Comparison of ENCODE assay signal across 1 cellular context in genomic region chr11:94153320-94153719, GRCh38.
TF ChIP-seq lines count a peak whose summit lies in the region.

No MANE protein-coding gene starts in this region.

TF ChIP-seq in HepG2, 621 proteins besides CTCF, POLR2A, EP300 and RAD21 (continued from another document and continues in another):
- TF ChIP-seq PRDM4 (CRISPR knock-in tag; IDR thresholded peaks at IDR 0.05; ENCODE audit: borderline replicate concordance): no peak
- TF ChIP-seq DR1 (CRISPR knock-in tag; IDR thresholded peaks at IDR 0.05): no peak
- no peak for TF ChIP-seq ZNF646 (CRISPR knock-in tag; IDR thresholded peaks at IDR 0.05)
- TF ChIP-seq RXRB (CRISPR knock-in tag; IDR thresholded peaks at IDR 0.05; ENCODE audit: borderline replicate concordance): peak; percentile 33; the same call in 1 of the 2 replicates
- TF ChIP-seq NPAS2 (CRISPR knock-in tag; IDR thresholded peaks at IDR 0.05; ENCODE audit: borderline replicate concordance): no peak
- TF ChIP-seq RFX5 (IDR thresholded peaks at IDR 0.05; ENCODE audit: low read depth, low read length): no peak
- TF ChIP-seq IKZF1 (IDR thresholded peaks at IDR 0.05): no peak
- no peak for TF ChIP-seq ZNF564 (CRISPR knock-in tag; IDR thresholded peaks at IDR 0.05)
- TF ChIP-seq ATF5 (CRISPR knock-in tag; IDR thresholded peaks at IDR 0.05; ENCODE audit: low read depth): no peak
- peak; percentile 12 for TF ChIP-seq TEAD3 (CRISPR knock-in tag; optimal IDR thresholded peaks at IDR 0.05; ENCODE audit: borderline replicate concordance)
- TF ChIP-seq RELA (CRISPR knock-in tag; IDR thresholded peaks at IDR 0.05): no peak
- no peak for TF ChIP-seq ZNF441 (CRISPR knock-in tag; IDR thresholded peaks at IDR 0.05; ENCODE audit: borderline replicate concordance)
- no peak for TF ChIP-seq TRAFD1 (CRISPR knock-in tag; IDR thresholded peaks at IDR 0.05; ENCODE audit: borderline replicate concordance)
- TF ChIP-seq DBP (CRISPR knock-in tag; IDR thresholded peaks at IDR 0.05; ENCODE audit: not compliant biosample characterization): no peak
- no peak for TF ChIP-seq FOSL1 (CRISPR knock-in tag; IDR thresholded peaks at IDR 0.05; ENCODE audit: borderline replicate concordance)
- TF ChIP-seq ZNF737 (CRISPR knock-in tag; IDR thresholded peaks at IDR 0.05; ENCODE audit: borderline replicate concordance): no peak
- TF ChIP-seq LRRFIP1 (CRISPR knock-in tag; conservative IDR thresholded peaks at IDR 0.05): no peak
- TF ChIP-seq ZNF790 (CRISPR knock-in tag; IDR thresholded peaks at IDR 0.05; ENCODE audit: borderline replicate concordance): no peak
- no peak for TF ChIP-seq NRL (CRISPR knock-in tag; IDR thresholded peaks at IDR 0.05; ENCODE audit: borderline replicate concordance)
- TF ChIP-seq MAZ (IDR thresholded peaks at IDR 0.05; ENCODE audit: borderline replicate concordance, low read depth, low read length): no peak
- TF ChIP-seq MAZ (CRISPR knock-in tag; IDR thresholded peaks at IDR 0.05; ENCODE audit: low read depth): no peak
- no peak for TF ChIP-seq ATF7 (IDR thresholded peaks at IDR 0.05)
- no peak for TF ChIP-seq ATF7 (CRISPR knock-in tag; IDR thresholded peaks at IDR 0.05)
- no peak for TF ChIP-seq RCOR2 (CRISPR knock-in tag; IDR thresholded peaks at IDR 0.05)
- no peak for TF ChIP-seq EZH2 (conservative IDR thresholded peaks at IDR 0.05; ENCODE audit: low read depth, low read length)
- TF ChIP-seq PCBP2 (optimal IDR thresholded peaks at IDR 0.05; ENCODE audit: low read depth, low read length, poor library complexity, severe bottlenecking): no peak
- no peak for TF ChIP-seq PAWR (CRISPR knock-in tag; IDR thresholded peaks at IDR 0.05; ENCODE audit: borderline replicate concordance)
- no peak for TF ChIP-seq MEF2D (CRISPR knock-in tag; IDR thresholded peaks at IDR 0.05)
- TF ChIP-seq FOXP4 (CRISPR knock-in tag; IDR thresholded peaks at IDR 0.05): peak; percentile 85
- TF ChIP-seq HDAC2 (CRISPR knock-in tag; IDR thresholded peaks at IDR 0.05): peak; percentile 76
- TF ChIP-seq ZNF569 (CRISPR knock-in tag; IDR thresholded peaks at IDR 0.05; ENCODE audit: borderline replicate concordance): no peak
- no peak for TF ChIP-seq HOMEZ (CRISPR knock-in tag; IDR thresholded peaks at IDR 0.05; ENCODE audit: low read depth)
- TF ChIP-seq ARID5B (CRISPR knock-in tag; IDR thresholded peaks at IDR 0.05): peak; percentile 63; the same call in 1 of the 2 replicates
- TF ChIP-seq ZNF670 (CRISPR knock-in tag; IDR thresholded peaks at IDR 0.05; ENCODE audit: borderline replicate concordance): no peak
- no peak for TF ChIP-seq ZNF350 (CRISPR knock-in tag; IDR thresholded peaks at IDR 0.05; ENCODE audit: borderline replicate concordance, low read depth)
- TF ChIP-seq CEBPG (CRISPR knock-in tag; IDR thresholded peaks at IDR 0.05): no peak
- no peak for TF ChIP-seq ZNF253 (CRISPR knock-in tag; IDR thresholded peaks at IDR 0.05; ENCODE audit: borderline replicate concordance)
- no peak for TF ChIP-seq ARID2 (CRISPR knock-in tag; IDR thresholded peaks at IDR 0.05; ENCODE audit: borderline replicate concordance)
